Comparison of ENCODE assay signal across 8 cellular contexts in the genomic region with DNA sequence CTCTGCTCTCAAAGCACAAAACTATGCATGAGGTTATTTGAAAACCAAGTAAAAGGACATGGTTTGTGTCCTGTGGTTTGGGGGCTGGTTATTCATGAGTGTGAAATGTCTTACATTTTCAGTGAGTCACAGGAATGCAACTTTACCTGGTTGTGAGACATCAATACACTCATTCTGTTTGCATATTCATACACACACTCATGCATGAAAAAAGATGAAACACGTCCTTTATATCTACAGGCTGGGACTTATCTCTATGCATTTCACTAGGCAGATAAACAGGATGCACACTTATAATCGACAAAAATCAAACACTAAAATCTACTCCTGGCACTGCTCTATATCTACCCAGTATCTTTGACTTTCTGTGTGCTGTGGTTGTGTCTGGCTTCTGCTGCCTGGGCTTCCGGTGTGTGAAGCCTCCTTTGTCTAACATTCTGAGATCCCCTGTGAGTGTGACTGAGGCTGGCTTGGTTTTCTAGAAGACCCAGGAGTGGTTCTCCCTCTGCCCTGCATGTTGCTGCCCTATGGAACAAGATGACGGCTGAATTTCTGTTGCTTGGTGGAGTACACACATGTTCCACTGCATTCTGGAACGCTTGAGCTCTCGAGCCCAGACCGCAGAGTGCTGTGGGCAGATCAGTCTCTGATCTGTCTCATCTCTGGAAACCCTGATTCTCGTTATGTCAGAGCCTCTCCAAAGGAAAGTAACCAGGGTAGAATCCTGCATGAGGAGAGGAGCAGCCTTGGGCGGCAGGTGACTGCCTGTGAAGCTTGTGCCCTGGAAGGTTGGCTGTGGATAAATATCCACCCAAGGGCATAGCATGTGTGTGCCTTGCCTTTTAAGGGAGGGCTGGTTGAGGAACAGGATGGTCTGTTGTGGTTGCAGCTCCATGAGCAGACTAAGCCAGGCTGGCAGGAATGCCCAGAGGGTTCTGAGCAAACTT.
A peak's percentile ranks its signal among the peaks of the same experiment; 100 is the strongest.
DNase-seq lines count a peak whose midpoint lies in the region; ATAC-seq lines count a peak whose summit lies in the region.

No MANE protein-coding gene starts in this region.

- ATAC-seq in HG02840 (IDR thresholded peaks at IDR 0.05; ENCODE audit: low FRiP score, unreplicated experiment): no peak

- peak; percentile 64 for DNase-seq in NK-92 treated with Interleukin-12 subunit alpha and Interleukin-12 subunit beta, amount 100 ng/mL, for 24 hours (lab: John Stamatoyannopoulos, UW)
- no peak for DNase-seq in NK-92 (lab: John Stamatoyannopoulos, UW; ENCODE audit: unreplicated experiment)
- peak; percentile 54 for DNase-seq in KG1 (lab: John Stamatoyannopoulos, UW)
- DNase-seq in activated CD8-positive, alpha-beta memory T cell treated with anti-CD3 and anti-CD28 coated beads for 48 hours (ENCODE audit: low read depth in 2 of 3, low spot score in 2 of 3): peak in 2 of 3 experiments; percentile 58 to 60
- peak; percentile 46 for DNase-seq in foreskin melanocyte
- peak; percentile 49 to 58 for DNase-seq in stimulated activated CD8-positive, alpha-beta memory T cell treated with anti-CD3 and anti-CD28 coated beads, Interleukin-2, amount 100 ng/mL, for 1 hour (ENCODE audit: low read depth in 2 of 2)
- no peak for DNase-seq in COR-L47 (lab: John Stamatoyannopoulos, UW)

Comparison
In these comparisons a context has a peak if more than half of its experiments do, and no peak if none do; other contexts are left out.
1. DNase-seq: peak in NK-92 treated with Interleukin-12 subunit alpha and Interleukin-12 subunit beta, amount 100 ng/mL, for 24 hours (single experiment), KG1 (single experiment), activated CD8-positive, alpha-beta memory T cell treated with anti-CD3 and anti-CD28 coated beads for 48 hours (2 of 3), foreskin melanocyte (single experiment) and stimulated activated CD8-positive, alpha-beta memory T cell treated with anti-CD3 and anti-CD28 coated beads, Interleukin-2, amount 100 ng/mL, for 1 hour (2 of 2); none in NK-92 (single experiment) and COR-L47 (single experiment).